In genomic region chr17:26940587-26940986, GRCh38 we compare ENCODE assay signal across 7 cellular contexts.
DNase-seq lines count a peak whose midpoint lies in the region; ATAC-seq, FAIRE-seq and TF ChIP-seq lines count a peak whose summit lies in the region.
"Not testable (repeated sequence)": the region's sequence is repeated elsewhere in the genome, so short reads cannot be mapped to it uniquely, and the experiment has no call there.

No MANE protein-coding gene starts in this region.

- H3K27me3 ChIP-seq in heart right ventricle, right lobe of liver, pancreas, upper lobe of left lung: not testable (repeated sequence)

- FAIRE-seq in pancreas (lab: Jason Lieb, UNC): not testable (repeated sequence)

- not testable (repeated sequence) for H3K27ac Mint-ChIP-seq in T-helper 17 cell

- not testable (repeated sequence) for H3K4me1 Mint-ChIP-seq in T-helper 17 cell

- intact Hi-C loops in heart right ventricle (cut with DNase I); right lobe of liver (cut with DNase I); pancreas (cut with DNase I): not testable (repeated sequence)

- TF ChIP-seq POLR2A in right lobe of liver (IDR thresholded peaks at IDR 0.05); upper lobe of left lung (IDR thresholded peaks at IDR 0.05): not testable (repeated sequence)

- TF ChIP-seq EP300 in upper lobe of left lung (IDR thresholded peaks at IDR 0.05): not testable (repeated sequence)

- not testable (repeated sequence) for TF ChIP-seq CTCF in heart right ventricle (IDR thresholded peaks at IDR 0.05); right lobe of liver (IDR thresholded peaks at IDR 0.05); pancreas (IDR thresholded peaks at IDR 0.05); upper lobe of left lung (IDR thresholded peaks at IDR 0.05)

- H3K4me3 Mint-ChIP-seq in T-helper 17 cell: not testable (repeated sequence)

- 37 to 58% methylated on average over 2 of the region's 2 CpGs for WGBS in heart right ventricle, 2 donors
- WGBS in right lobe of liver (ENCODE audit: insufficient coverage, low coverage, low lambda C conversion rate, missing lambda C conversion rate): 25% methylated on average over 2 of the region's 2 CpGs
- WGBS in pancreas, 2 donors: 31 to 35% methylated on average over 2 of the region's 2 CpGs
- WGBS in upper lobe of left lung, 2 donors: 42 to 52% methylated on average over 2 of the region's 2 CpGs

- not testable (repeated sequence) for H3K36me3 Mint-ChIP-seq in T-helper 17 cell (ENCODE audit: low read depth)

- H3K4me1 ChIP-seq in heart right ventricle, right lobe of liver, pancreas, upper lobe of left lung: not testable (repeated sequence)

- H3K27ac ChIP-seq in heart right ventricle, right lobe of liver, pancreas, upper lobe of left lung: not testable (repeated sequence)

- DNase-seq in T-helper 17 cell, heart right ventricle, right lobe of liver, pancreas, upper lobe of left lung: not testable (repeated sequence)

- not testable (repeated sequence) for H3K27me3 Mint-ChIP-seq in T-helper 17 cell

- H3K9me3 ChIP-seq in T-helper 17 cell (ENCODE audit: control insufficient read depth, low read length, poor library complexity, severe bottlenecking): peaks cover 23% of the 10 kb centered on the region
- H3K9me3 ChIP-seq in heart right ventricle: peaks cover 0 to 53% (median 9%) of the 10 kb centered on the region in 11 donors
- H3K9me3 ChIP-seq in right lobe of liver, pancreas: not testable (repeated sequence)
- peaks cover 0 to 48% (median 18%) of the 10 kb centered on the region in 4 donors for H3K9me3 ChIP-seq in upper lobe of left lung

- ATAC-seq in GM21717 (IDR thresholded peaks at IDR 0.05; ENCODE audit: unreplicated experiment) (peak; percentile 47), T-helper 17 cell (peak; percentile 46), esophagus mucosa (peak; percentile 78), heart right ventricle (peak in 6 of 8 donors; percentile 34 to 85 (median 62)), right lobe of liver (peak; percentile 28 to 79 (median 48)), pancreas (peak in 3 of 4 donors; percentile 20 to 60 (median 34)), upper lobe of left lung (ENCODE audit: low FRiP score in 2 of 2) (peak; percentile 69 to 90)

- H3K36me3 ChIP-seq in heart right ventricle, right lobe of liver, pancreas, upper lobe of left lung: not testable (repeated sequence)

- H3K4me3 ChIP-seq in heart right ventricle, right lobe of liver, pancreas, upper lobe of left lung: not testable (repeated sequence)
